In genomic region chr3:6785726-6786125, GRCh38 we compare ENCODE assay signal across 22 cellular contexts.
A peak's percentile ranks its signal among the peaks of the same experiment; 100 is the strongest.
DNase-seq lines count a peak whose midpoint lies in the region; ATAC-seq and TF ChIP-seq lines count a peak whose summit lies in the region.
"Had no signal": no experiment of that assay in that cellular context is flagged by ENCODE, and none has a peak within 500 bp of the region (broad histone marks: within the 10 kb centered on the region; RNA-seq: fewer than 3 reads in every experiment).

No MANE protein-coding gene starts in this region.

- ATAC-seq in mucosa of descending colon (no peak), HG02938 (IDR thresholded peaks at IDR 0.05; ENCODE audit: unreplicated experiment) (no peak), GM19328 (IDR thresholded peaks at IDR 0.05; ENCODE audit: unreplicated experiment) (no peak)
- ATAC-seq: GM12878, GM23338 had no signal

- DNase-seq in Ammon's horn (ENCODE audit: low spot score) (peak; percentile 51), astrocyte of the hippocampus (ENCODE audit: low read depth, low spot score) (peak; percentile 41), kidney tubule cell (ENCODE audit: low spot score) (peak; percentile 20), putamen (ENCODE audit: low spot score) (peak; percentile 23), mucosa of descending colon (no peak), BE2C (no peak)
- DNase-seq: 8988T; C1 segment of cervical spinal cord; CD4-positive, CD25-positive, alpha-beta regulatory T cell; CD8-positive, alpha-beta memory T cell; COR-L47; DMS 273 treated with DMSO at 0.1 percent for 48 hours; DMS53; DND-41; EL; HCEC 1CT; HFFc6; IMR-90 had no signal

- no peaks in the 10 kb centered on the region for H3K27me3 ChIP-seq in BE2C

- H3K4me3 ChIP-seq in mucosa of descending colon (no peak overlapping the region), BE2C (ENCODE audit: low read depth, low read length) (no peak overlapping the region)
- H3K4me3 ChIP-seq: GM12878, GM23338 had no signal

- no peaks in the 10 kb centered on the region for H3K9me3 ChIP-seq in mucosa of descending colon
- H3K9me3 ChIP-seq in BE2C = no peaks in the 10 kb centered on the region

- intact Hi-C loops in mucosa of descending colon (cut with DNase I, micrococcal nuclease) = no loop called here

- H3K4me1 ChIP-seq in mucosa of descending colon (ENCODE audit: low read depth) (no peaks in the 10 kb centered on the region), BE2C (no peaks in the 10 kb centered on the region)

- TF ChIP-seq CTCF in mucosa of descending colon (IDR thresholded peaks at IDR 0.05) = no peak
- no peak for TF ChIP-seq CTCF in BE2C (IDR thresholded peaks at IDR 0.05; ENCODE audit: low read depth, low read length)

- no peaks in the 10 kb centered on the region for H3K36me3 ChIP-seq in mucosa of descending colon (ENCODE audit: low read depth)
- H3K36me3 ChIP-seq in BE2C = no peaks in the 10 kb centered on the region

Comparison
In these comparisons a context has a peak if more than half of its experiments do, and no peak if none do; other contexts are left out.
1. DNase-seq: peak in Ammon's horn (single experiment), astrocyte of the hippocampus (single experiment), kidney tubule cell (single experiment) and putamen (single experiment); none in mucosa of descending colon (0 of 3) and BE2C (single experiment).